Comparison of ENCODE assay signal across 8 cellular contexts in the genomic region with DNA sequence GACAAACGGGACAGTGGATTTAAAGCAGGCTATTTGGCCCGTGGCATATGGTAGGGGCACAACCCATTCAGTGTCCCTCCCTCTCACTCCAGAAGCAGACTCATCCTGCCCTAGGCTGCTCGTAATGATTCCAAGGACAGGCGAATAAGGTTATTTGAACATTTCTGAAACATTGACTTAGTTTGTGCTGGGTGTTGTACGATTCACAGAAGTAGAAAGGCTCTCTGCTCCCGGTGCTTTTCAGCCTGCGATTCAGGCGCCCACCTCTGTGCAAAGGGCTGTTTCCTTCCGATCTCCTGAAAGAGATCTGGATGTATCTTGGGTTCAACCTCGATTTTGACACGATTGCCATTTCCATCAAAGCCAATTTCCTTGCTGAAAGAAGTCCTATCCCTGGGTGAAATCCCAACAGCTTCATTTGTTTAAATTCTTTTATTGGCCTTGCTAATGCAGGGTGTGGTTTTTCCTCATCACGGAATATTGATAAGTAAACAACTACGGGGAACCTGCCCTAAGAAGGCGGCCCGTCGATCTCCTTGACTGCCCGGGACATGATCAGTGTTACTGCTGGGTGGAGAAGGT. TPM values are rescaled to one million over a fixed set of nuclear protein-coding genes. Genes with fewer than 3 reads are reported as not detected.
DNase-seq lines count a peak whose midpoint lies in the region; ATAC-seq, FAIRE-seq and TF ChIP-seq lines count a peak whose summit lies in the region.

No MANE protein-coding gene starts in this region.

- H3K9me3 ChIP-seq in Peyer's patch (no peaks in the 10 kb centered on the region), endothelial cell of umbilical vein (replicated peaks; ENCODE audit: control insufficient read depth, insufficient read depth, low read length) (no peaks in the 10 kb centered on the region), neuronal stem cell (replicated peaks in 1 of 2; ENCODE audit: control insufficient read depth in 2 of 2, insufficient read depth in 1 of 2, low read depth in 1 of 2, low read length in 2 of 2) (no peaks in the 10 kb centered on the region)

- H3K4me1 ChIP-seq in Peyer's patch (peaks cover 0 to 9% (median 5%) of the 10 kb centered on the region in 4 donors), endothelial cell of umbilical vein (ENCODE audit: control insufficient read depth, extremely low read depth, insufficient read depth, low read length) (peaks cover 22% of the 10 kb centered on the region), neuronal stem cell (ENCODE audit: control insufficient read depth in 2 of 2, insufficient read depth in 1 of 2, low read depth in 1 of 2, low read length in 2 of 2) (peaks cover 4 to 6% of the 10 kb centered on the region in 2 donors)

- peak overlapping the region; percentile 96 for H3K18ac ChIP-seq in neuronal stem cell (ENCODE audit: low read length)

- peak overlapping the region; percentile 88 for H3K9ac ChIP-seq in endothelial cell of umbilical vein (replicated peaks; ENCODE audit: extremely low read depth, insufficient read depth, low read length)
- H3K9ac ChIP-seq in neuronal stem cell (ENCODE audit: low read depth, low read length, poor library complexity) = peak overlapping the region; percentile 94

- no CpG with 5 or more reads among the region's 17 CpGs for WGBS in neuronal stem cell (ENCODE audit: extremely low coverage in 2 of 2, insufficient read length in 2 of 2, insufficient replicate concordance in 1 of 2), 2 donors

- H4K91ac ChIP-seq in neuronal stem cell (ENCODE audit: low read depth, low read length, poor library complexity) = no peak overlapping the region

- no peak overlapping the region for H2BK5ac ChIP-seq in neuronal stem cell (ENCODE audit: low read length)

- CTCF ChIA-PET in endothelial cell of umbilical vein (lab: Charles Lee) = interaction anchor here (0.7 to 4.3 kb wide), 21 partner anchors 9 to 341 kb away, joined by 3 to 29 read pairs (median 4); no protein-coding TSS in a partner anchor

- H3K14ac ChIP-seq in neuronal stem cell (ENCODE audit: low read length) = peak overlapping the region; percentile 76

- FAIRE-seq in endothelial cell of umbilical vein (lab: Jason Lieb, UNC) = peak; percentile 47

- ATAC-seq in GM19455 (IDR thresholded peaks at IDR 0.05; ENCODE audit: unreplicated experiment) (no peak), HG03139 (IDR thresholded peaks at IDR 0.05; ENCODE audit: unreplicated experiment) (no peak)

- H3K27ac ChIP-seq in Peyer's patch (peak overlapping the region; percentile 68 to 96 (median 90)), endothelial cell of umbilical vein (ENCODE audit: insufficient read depth, low read depth, low read length) (peak overlapping the region; percentile 77), neuronal stem cell (replicated peaks; ENCODE audit: low read length) (peak overlapping the region; percentile 86)

- H3K27me3 ChIP-seq in Peyer's patch = no peaks in the 10 kb centered on the region
- peaks cover 2 to 3% of the 10 kb centered on the region in 2 experiments for H3K27me3 ChIP-seq in endothelial cell of umbilical vein (ENCODE audit: control insufficient read depth in 2 of 2, insufficient read depth in 2 of 2, low read length in 2 of 2)
- H3K27me3 ChIP-seq in neuronal stem cell (ENCODE audit: control insufficient read depth in 3 of 3, insufficient read depth in 3 of 3, low read depth in 1 of 3, low read length in 3 of 3) = peaks cover 0 to 30% (median 0%) of the 10 kb centered on the region in 3 experiments

- no peak overlapping the region for H3K4ac ChIP-seq in neuronal stem cell (ENCODE audit: low read length)

- H2BK15ac ChIP-seq in neuronal stem cell (ENCODE audit: low read length) = peak overlapping the region; percentile 56

- no peak overlapping the region for H4K8ac ChIP-seq in neuronal stem cell (ENCODE audit: low read depth, low read length)

- intact Hi-C loops in endothelial cell of umbilical vein (cut with micrococcal nuclease) = loop anchor here (1.0 to 10.0 kb wide), 7 partner anchors 23 to 341 kb away; no protein-coding TSS in a partner anchor

- POLR2A ChIA-PET in endothelial cell of umbilical vein (lab: Charles Lee) = interaction anchor here (1.4 kb wide), 2 partner anchors 23 to 121 kb away, joined by 3 to 6 read pairs; no protein-coding TSS in a partner anchor

- H4K20me1 ChIP-seq in endothelial cell of umbilical vein (replicated peaks; ENCODE audit: control insufficient read depth, extremely low read depth, insufficient read depth, low read length) = peaks cover 6% of the 10 kb centered on the region

- no peak for TF ChIP-seq POLR2A in Peyer's patch (IDR thresholded peaks at IDR 0.05)
- TF ChIP-seq POLR2A in endothelial cell of umbilical vein (IDR thresholded peaks at IDR 0.05; ENCODE audit: low read depth, low read length) = no peak

- H3K79me1 ChIP-seq in neuronal stem cell (ENCODE audit: low read depth, low read length) = peaks cover 4% of the 10 kb centered on the region

- H2AK5ac ChIP-seq in neuronal stem cell (ENCODE audit: low read depth, low read length) = no peak overlapping the region

- H3K4me3 ChIP-seq in Peyer's patch (peak overlapping the region; percentile 53 to 86 (median 61)), endothelial cell of umbilical vein (replicated peaks in 1 of 3; ENCODE audit: insufficient read depth in 1 of 3, low read depth in 1 of 3, low read length in 3 of 3) (peak overlapping the region; percentile 11 to 92 (median 62)), neuronal stem cell (ENCODE audit: low read length in 2 of 2) (peak overlapping the region; percentile 81 to 95)

- TSS peak; percentile 62 for BruUV-seq in endothelial cell of umbilical vein (replicated peaks; lab: Mats Ljungman, UMichigan)

- H3K23ac ChIP-seq in neuronal stem cell (ENCODE audit: low read depth, low read length, poor library complexity) = no peak overlapping the region

- TF ChIP-seq CTCF in Peyer's patch (IDR thresholded peaks at IDR 0.05) (peak in 1 of 6 experiments; percentile 24), endothelial cell of umbilical vein (IDR thresholded peaks at IDR 0.05; ENCODE audit: extremely low read depth in 1 of 2, insufficient read depth in 1 of 2, low read depth in 1 of 2, low read length in 2 of 2) (no peak)

- H3K36me3 ChIP-seq in Peyer's patch = no peaks in the 10 kb centered on the region
- no peaks in the 10 kb centered on the region for H3K36me3 ChIP-seq in endothelial cell of umbilical vein (ENCODE audit: control insufficient read depth in 2 of 2, extremely low read depth in 1 of 2, insufficient read depth in 2 of 2, low read length in 2 of 2)
- peaks cover 0 to 3% of the 10 kb centered on the region in 2 donors for H3K36me3 ChIP-seq in neuronal stem cell (replicated peaks in 1 of 2; ENCODE audit: control insufficient read depth in 2 of 2, insufficient read depth in 2 of 2, low read length in 2 of 2)

- dilution Hi-C loops in endothelial cell of umbilical vein (cut with MboI; ENCODE audit: extremely low pct_ligation_motif_present, low sequenced_read_pairs) = no loop called here

- H3K79me2 ChIP-seq in endothelial cell of umbilical vein (ENCODE audit: control insufficient read depth, insufficient read depth, low read length) = peaks cover 33% of the 10 kb centered on the region

- H2AFZ ChIP-seq in endothelial cell of umbilical vein (ENCODE audit: low read depth, low read length) (peak overlapping the region; percentile 65), neuronal stem cell (ENCODE audit: low read length) (peak overlapping the region; percentile 95)

- peak overlapping the region; percentile 75 for H3K4me2 ChIP-seq in endothelial cell of umbilical vein (ENCODE audit: insufficient read depth, low read length)
- H3K4me2 ChIP-seq in neuronal stem cell (ENCODE audit: insufficient read depth, low read length, poor library complexity, severe bottlenecking) = peak overlapping the region; percentile 72

- peak; percentile 54 for DNase-seq in NCI-H1105 (lab: John Stamatoyannopoulos, UW)
- DNase-seq in NCI-H1105 treated with DMSO at 0.1 percent for 48 hours (lab: John Stamatoyannopoulos, UW) = no peak
- no peak for DNase-seq in Peyer's patch
- DNase-seq in endothelial cell of umbilical vein (ENCODE audit: low read depth, low spot score) = no peak
- no peak for DNase-seq in neuronal stem cell (ENCODE audit: low spot score)
- DNase-seq in germinal center (ENCODE audit: low spot score) = no peak

- no peak overlapping the region for H2BK12ac ChIP-seq in neuronal stem cell (ENCODE audit: low read length)

- no peak overlapping the region for H2BK120ac ChIP-seq in neuronal stem cell (ENCODE audit: low read depth, low read length)

- no peaks in the 10 kb centered on the region for H3K9me1 ChIP-seq in endothelial cell of umbilical vein (replicated peaks; ENCODE audit: control insufficient read depth, extremely low read depth, insufficient read depth, low read length)

TF ChIP-seq in endothelial cell of umbilical vein, 7 proteins besides CTCF, POLR2A, EP300 and RAD21:
- TF ChIP-seq MYC (IDR thresholded peaks at IDR 0.05; ENCODE audit: low read depth, low read length) = no peak
- TF ChIP-seq EZH2 (IDR thresholded peaks at IDR 0.05; ENCODE audit: borderline replicate concordance, low read depth, low read length, severe bottlenecking) = no peak
- TF ChIP-seq GATA2 (IDR thresholded peaks at IDR 0.05; ENCODE audit: insufficient read depth, insufficient read length, low read depth, low read length) = no peak
- TF ChIP-seq, protein P1, sequence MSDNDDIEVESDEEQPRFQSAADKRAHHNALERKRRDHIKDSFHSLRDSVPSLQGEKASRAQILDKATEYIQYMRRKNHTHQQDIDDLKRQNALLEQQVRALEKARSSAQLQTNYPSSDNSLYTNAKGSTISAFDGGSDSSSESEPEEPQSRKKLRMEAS (IDR thresholded peaks at IDR 0.05; ENCODE audit: insufficient read depth, insufficient read length) = no peak
- TF ChIP-seq JUN (IDR thresholded peaks at IDR 0.05; ENCODE audit: borderline replicate concordance, insufficient read depth, insufficient read length, low read depth) = no peak
- TF ChIP-seq FOS (IDR thresholded peaks at IDR 0.05; ENCODE audit: borderline replicate concordance, insufficient read depth, low read length) = no peak
- TF ChIP-seq POLR2AphosphoS5 (IDR thresholded peaks at IDR 0.05; ENCODE audit: insufficient read depth, low read depth, low read length) = no peak

RNA-seq across cellular contexts. Expression of a gene that starts 1.1 kb away (rescaled TPM):
- total RNA-seq in Peyer's patch (10 to 100 TPM in 3 of 4 donors, 1 to 10 TPM in 1; 5.7 to 17.3 (median 11.4) TPM), endothelial cell of umbilical vein (14.5 and 14.7 TPM in 2 replicates)
- polyA plus RNA-seq in endothelial cell of umbilical vein = 5.2 and 5.5 TPM in 2 replicates
- 4.9 and 5.3 TPM in 2 replicates for polyA plus RNA-seq in endothelial cell of umbilical vein (2011; cell fraction: cytosol; rRNA removed)
- polyA plus RNA-seq in endothelial cell of umbilical vein (2011; cell fraction: nucleus; rRNA removed) = 16.2 and 16.9 TPM in 2 replicates
- 7.1 and 7.5 TPM in 2 replicates for polyA plus RNA-seq in endothelial cell of umbilical vein (2012)
- 15.4 and 18.4 TPM in 2 replicates for polyA minus RNA-seq in endothelial cell of umbilical vein
- polyA minus RNA-seq in endothelial cell of umbilical vein (2011; cell fraction: cytosol; rRNA and poly(A)+ RNA removed) = 9.8 TPM
- 21.8 and 26.7 TPM in 2 replicates for polyA minus RNA-seq in endothelial cell of umbilical vein (2011; cell fraction: nucleus; rRNA and poly(A)+ RNA removed)
- 5.4 TPM for polyA plus RNA-seq in neuronal stem cell (2013, experiment 1 of 2)
- 5.8 TPM for polyA plus RNA-seq in neuronal stem cell (2013, experiment 2 of 2)
